ENCODE assay signal across 1 cellular context in genomic region chr2:74222300-74222650, GRCh38.
TF ChIP-seq lines count a peak whose summit lies in the region.

No MANE protein-coding gene starts in this region.

TF ChIP-seq in H1, 55 proteins besides CTCF, POLR2A, EP300 and RAD21:
- TF ChIP-seq TEAD4 (IDR thresholded peaks at IDR 0.05; ENCODE audit: low read depth, low read length) (no peak), POLR2AphosphoS5 (IDR thresholded peaks at IDR 0.05; ENCODE audit: low read depth, low read length) (peak; percentile 68)
